17 cellular contexts compared by ENCODE assay signal in the genomic region with DNA sequence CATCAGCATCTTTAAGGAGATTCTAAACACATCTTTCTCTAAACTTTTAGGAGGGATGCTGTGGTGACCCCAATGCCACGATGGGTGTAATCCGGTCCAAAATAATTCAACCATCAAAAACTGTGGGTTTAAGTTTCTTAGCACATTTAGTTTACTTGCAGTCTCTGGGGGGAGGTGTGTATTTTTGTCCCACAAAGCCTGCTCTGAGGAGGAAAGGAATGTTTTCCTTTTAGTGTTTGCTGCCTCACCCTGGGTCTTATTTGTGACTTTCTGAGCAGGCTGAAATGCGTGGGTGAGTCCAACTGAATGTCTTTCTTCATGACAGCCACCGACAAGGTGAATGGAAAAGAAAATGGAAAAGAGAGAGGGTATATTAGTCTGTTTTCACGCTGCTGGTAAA.
"Had no signal": no experiment of that assay in that cellular context is flagged by ENCODE, and none has a peak within 500 bp of the region (broad histone marks: within the 10 kb centered on the region; RNA-seq: fewer than 3 reads in every experiment).

No MANE protein-coding gene starts in this region.

- H3K9me3 ChIP-seq: psoas muscle, right lobe of liver, stomach, testis had no signal

- H3K4me1 ChIP-seq: psoas muscle, stomach, testis had no signal

- DNase-seq: activated CD4-positive, alpha-beta T cell treated with anti-CD3 and anti-CD28 coated beads for 1 hour; activated CD4-positive, alpha-beta T cell treated with anti-CD3 and anti-CD28 coated beads, Interleukin-2, amount 50 U/mL, for 48 hours; activated naive CD4-positive, alpha-beta T cell treated with anti-CD3 and anti-CD28 coated beads for 36 hours; endodermal cell; erythroblast; hypothalamus; kidney; natural killer cell; psoas muscle; right lobe of liver; stimulated activated CD4-positive, alpha-beta T cell treated with anti-CD3 and anti-CD28 coated beads, Interleukin-1b, Interleukin-23, amount 100 ng/mL, for 48 hours; stomach; T-cell; testis had no signal

- ATAC-seq: left ventricle myocardium superior, mucosa of descending colon, natural killer cell, psoas muscle, right lobe of liver, T-cell had no signal

- H3K36me3 ChIP-seq: cardiac muscle cell, right lobe of liver, stomach had no signal

- H3K27ac ChIP-seq: cardiac muscle cell, psoas muscle, right lobe of liver, testis had no signal

- H3K4me3 ChIP-seq: cardiac muscle cell, mucosa of descending colon, psoas muscle, right lobe of liver, stomach, testis had no signal

- H3K27me3 ChIP-seq: cardiac muscle cell, right lobe of liver, stomach, testis had no signal
